1 cellular context compared by ENCODE assay signal in the genomic region with DNA sequence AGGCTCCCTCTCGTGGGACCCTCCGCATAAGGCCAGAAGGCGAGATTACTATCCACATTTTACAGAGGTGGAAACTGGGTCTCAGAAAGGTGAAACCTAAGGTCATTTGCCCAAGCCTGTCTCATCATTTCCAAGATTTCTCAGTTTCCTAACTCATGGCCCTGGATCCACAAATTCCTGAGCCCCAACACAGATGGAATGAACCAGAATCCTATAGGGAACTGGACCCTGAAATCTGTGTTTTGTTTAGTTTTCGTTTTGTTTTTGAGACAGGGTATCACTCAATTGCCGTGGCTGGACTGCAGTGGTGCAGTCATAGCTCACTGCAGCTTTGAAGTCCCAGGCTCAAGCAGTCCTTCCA.
TF ChIP-seq lines count a peak whose summit lies in the region.

No MANE protein-coding gene starts in this region.

TF ChIP-seq in HCT116, 20 proteins besides CTCF, POLR2A, EP300 and RAD21 (continued from another document):
- TF ChIP-seq MAX (IDR thresholded peaks at IDR 0.05) = no peak
- TF ChIP-seq EGR1 (IDR thresholded peaks at IDR 0.05; ENCODE audit: low read depth) = no peak
- no peak; the same call in 1 of the 2 replicates for TF ChIP-seq CBX3 (IDR thresholded peaks at IDR 0.05; ENCODE audit: low read depth)
- no peak for TF ChIP-seq SRF (IDR thresholded peaks at IDR 0.05; ENCODE audit: low read depth)
